In the genomic region with DNA sequence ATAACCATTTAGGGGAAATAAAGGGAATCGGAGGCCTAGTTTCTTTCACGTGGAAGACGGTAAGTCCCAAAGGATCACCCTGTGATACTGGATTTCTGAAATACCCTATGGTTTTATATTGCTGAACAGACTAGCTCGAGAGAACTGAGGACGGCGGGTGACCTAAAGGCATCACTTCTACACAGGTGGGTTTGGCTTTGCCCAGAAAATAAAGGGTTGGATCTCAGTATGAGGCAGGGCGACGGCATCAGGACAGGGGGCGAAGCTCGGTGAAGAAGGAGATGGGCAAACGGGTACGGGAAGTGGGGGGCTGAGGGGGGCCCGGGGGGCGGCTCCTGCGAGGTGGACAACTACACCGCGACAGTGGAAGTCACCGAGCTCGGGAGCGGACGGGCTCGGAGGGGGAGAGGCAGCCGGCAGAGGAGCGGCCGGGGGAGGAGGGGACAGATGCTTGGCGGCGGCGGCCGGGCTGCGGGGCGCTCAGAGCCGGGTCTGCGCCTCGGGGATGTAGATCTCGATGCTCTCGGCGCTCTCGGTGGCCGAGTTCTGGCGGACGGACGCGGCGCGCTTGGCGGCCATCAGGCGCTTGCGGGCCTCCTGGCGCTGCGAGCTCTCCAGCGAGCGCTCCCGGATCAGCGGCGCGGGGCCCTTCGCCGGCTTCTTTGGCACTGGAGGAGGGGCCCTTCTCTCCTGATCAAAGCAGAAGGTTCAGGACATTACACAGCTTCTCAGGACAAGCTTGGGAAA, we compare ENCODE assay signal across 8 cellular contexts. TPM values are rescaled to one million over a fixed set of nuclear protein-coding genes. Genes with fewer than 3 reads are reported as not detected.
DNase-seq lines count a peak whose midpoint lies in the region; ATAC-seq lines count a peak whose summit lies in the region.

No MANE protein-coding gene starts in this region.

- POLR2A ChIA-PET in naive thymus-derived CD8-positive, alpha-beta T cell (lab: Charles Lee), result no interaction called here

- H3K9me3 Mint-ChIP-seq in naive thymus-derived CD8-positive, alpha-beta T cell, result no peaks in the 10 kb centered on the region

- peak; percentile 29 for DNase-seq in NCI-H1436 (lab: John Stamatoyannopoulos, UW)
- DNase-seq in NCI-H1436 treated with DMSO at 0.1 percent for 48 hours (lab: John Stamatoyannopoulos, UW), result no peak
- DNase-seq in activated CD4-positive, alpha-beta T cell treated with anti-CD3 and anti-CD28 coated beads, Interleukin-2, amount 50 U/mL, for 1 hour, result peak; percentile 6
- peak; percentile 33 for DNase-seq in fibroblast of gingiva (ENCODE audit: low read depth)
- peak in 3 of 10 donors; percentile 7 to 10 (median 9) for DNase-seq in naive thymus-derived CD8-positive, alpha-beta T cell
- no peak for DNase-seq in NAMALWA (ENCODE audit: low spot score)
- DNase-seq in GM19238 (ENCODE audit: insufficient read length, low spot score), result no peak
- no peak for DNase-seq in SIG-M5 treated with dmso at 0.1 percent for 504 hours (lab: John Stamatoyannopoulos, UW; ENCODE audit: unreplicated experiment)

- peaks cover 18 to 35% (median 24%) of the 10 kb centered on the region in 5 donors for H3K27me3 Mint-ChIP-seq in naive thymus-derived CD8-positive, alpha-beta T cell

- H3K4me3 Mint-ChIP-seq in naive thymus-derived CD8-positive, alpha-beta T cell, result peak overlapping the region; percentile 46 to 88 (median 74)

- peaks cover 12 to 24% (median 16%) of the 10 kb centered on the region in 4 donors for H3K4me1 Mint-ChIP-seq in naive thymus-derived CD8-positive, alpha-beta T cell

- peak overlapping the region in 1 of 10 donors; percentile 13 for H3K27ac Mint-ChIP-seq in naive thymus-derived CD8-positive, alpha-beta T cell

- peak; percentile 59 to 74 for ATAC-seq in naive thymus-derived CD8-positive, alpha-beta T cell

- peaks cover 0 to 2% (median 0%) of the 10 kb centered on the region in 3 donors for H3K36me3 Mint-ChIP-seq in naive thymus-derived CD8-positive, alpha-beta T cell

RNA-seq across cellular contexts. Expression of gene TGIF1, which starts 48.9 kb away (rescaled TPM):
- total RNA-seq in naive thymus-derived CD8-positive, alpha-beta T cell, result 10 to 100 TPM; 80.1 to 83.6 TPM
- polyA plus RNA-seq in naive thymus-derived CD8-positive, alpha-beta T cell, result 10 to 100 TPM; 17.4 to 39.7 (median 31.6) TPM

Comparison
In these comparisons a context has a peak if more than half of its experiments do, and no peak if none do; other contexts are left out.
1. DNase-seq: peak in NCI-H1436 (single experiment), activated CD4-positive, alpha-beta T cell treated with anti-CD3 and anti-CD28 coated beads, Interleukin-2, amount 50 U/mL, for 1 hour (single experiment) and fibroblast of gingiva (single experiment); none in NCI-H1436 treated with DMSO at 0.1 percent for 48 hours (single experiment), NAMALWA (single experiment), GM19238 (single experiment) and SIG-M5 treated with dmso at 0.1 percent for 504 hours (single experiment).